In the genomic region with DNA sequence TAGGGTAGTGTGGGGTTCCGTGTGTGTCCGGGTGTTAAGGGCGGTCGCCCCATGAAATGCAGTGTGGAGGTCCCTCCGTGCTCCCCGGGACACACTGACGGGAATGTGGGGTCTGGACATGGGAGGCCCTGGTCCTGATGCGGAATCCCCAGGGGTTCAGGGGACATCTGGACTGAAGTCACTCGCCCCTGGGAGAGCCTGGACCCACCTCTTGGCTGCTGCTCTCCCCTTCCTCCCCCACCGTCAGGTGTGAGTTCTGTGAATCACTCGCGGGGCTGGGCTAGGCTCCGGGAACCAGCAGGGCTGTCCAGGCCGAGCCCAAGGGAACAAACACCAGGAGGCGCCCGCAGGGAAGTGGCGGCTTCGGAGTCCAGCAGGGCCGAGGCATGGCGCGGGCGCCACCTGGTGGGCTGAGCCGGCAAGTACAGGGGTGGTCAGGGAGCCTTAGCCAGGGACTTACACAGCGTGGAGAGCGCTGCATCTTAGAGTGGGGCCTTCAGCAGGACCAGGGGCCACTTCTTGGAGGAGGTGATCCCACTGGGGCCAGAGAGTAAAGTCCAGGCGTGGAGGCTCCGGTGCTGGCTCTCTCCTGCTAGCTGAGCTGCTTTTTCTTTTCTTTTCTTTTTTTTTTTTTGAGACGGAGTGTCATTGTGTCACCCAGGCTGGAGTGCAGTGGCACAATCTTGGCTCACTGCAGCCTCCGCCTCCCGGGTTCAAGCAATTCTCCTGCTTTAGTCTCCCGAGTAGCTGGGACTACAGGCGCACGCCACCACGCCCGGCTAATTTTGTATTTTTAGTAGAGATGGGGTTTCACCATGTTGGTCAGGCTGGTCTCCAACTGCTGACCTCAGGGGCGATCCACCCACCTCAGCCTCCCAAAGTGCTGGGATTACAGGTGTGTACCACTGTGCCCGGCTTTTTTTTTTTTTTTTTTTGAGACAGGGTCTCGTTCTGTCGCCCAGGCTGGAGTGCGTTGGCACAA, we compare ENCODE assay signal across 8 cellular contexts. TPM values are rescaled to one million over a fixed set of nuclear protein-coding genes. Genes with fewer than 3 reads are reported as not detected.
DNase-seq lines count a peak whose midpoint lies in the region; ATAC-seq and TF ChIP-seq lines count a peak whose summit lies in the region.

No MANE protein-coding gene starts in this region.

- H3K4me1 Mint-ChIP-seq in activated CD4-positive, alpha-beta memory T cell treated with anti-CD3 and anti-CD28 coated beads for 36 hours (ENCODE audit: low read depth): peaks cover 11% of the 10 kb centered on the region

- H3K9ac ChIP-seq in BLaER1: no peak overlapping the region

- H3K4me2 ChIP-seq in BLaER1: peak overlapping the region; percentile 67

- H3K4me3 ChIP-seq in BLaER1 (no peak overlapping the region), HL-60 (replicated peaks; ENCODE audit: insufficient read depth, low read length) (no peak overlapping the region), dorsolateral prefrontal cortex (peak overlapping the region in 20 of 59 donors; percentile 0 to 36 (median 16)), lung (no peak overlapping the region)

- intact Hi-C loops in activated CD4-positive, alpha-beta memory T cell treated with anti-CD3 and anti-CD28 coated beads for 36 hours (cut with micrococcal nuclease): loop anchor here (1.0 to 5.0 kb wide), 4 partner anchors 27 to 211 kb away; a partner anchor contains a TSS
- intact Hi-C loops in dorsolateral prefrontal cortex (cut with DNase I): loop anchor here in 1 of 2 donors (5.0 kb wide), 1 partner anchor 211 kb away; no protein-coding TSS in a partner anchor

- POLR2A ChIA-PET in activated CD4-positive, alpha-beta memory T cell treated with anti-CD3 and anti-CD28 coated beads for 36 hours (lab: Charles Lee): no interaction called here

- ATAC-seq in lung (ENCODE audit: insufficient read depth, low FRiP score): peak; percentile 91

- H3K9me3 ChIP-seq in BLaER1 (no peaks in the 10 kb centered on the region), lung (ENCODE audit: control insufficient read depth in 2 of 2, insufficient read depth in 1 of 2, low read length in 1 of 2) (no peaks in the 10 kb centered on the region)

- peak; percentile 87 for DNase-seq in GM19240 (ENCODE audit: insufficient read length, low spot score)
- DNase-seq in HL-60 (ENCODE audit: low read depth in 1 of 2, low spot score in 1 of 2): peak; percentile 79 to 88
- DNase-seq in NCI-H748 treated with DMSO at 0.1 percent for 48 hours (lab: John Stamatoyannopoulos, UW): peak; percentile 71
- peak; percentile 93 for DNase-seq in activated CD4-positive, alpha-beta memory T cell treated with anti-CD3 and anti-CD28 coated beads for 36 hours
- DNase-seq in dorsolateral prefrontal cortex: peak; percentile 86 to 94 (median 90)
- DNase-seq in lung (ENCODE audit: low spot score): peak; percentile 93
- peak; percentile 49 for DNase-seq in stimulated activated CD8-positive, alpha-beta memory T cell treated with anti-CD3 and anti-CD28 coated beads, Interleukin-12 subunit alpha, Interleukin-12 subunit beta, amount 100 ng/mL, for 24 hours (ENCODE audit: extremely low read depth)

- H3K27me3 ChIP-seq in BLaER1 (peaks cover 5% of the 10 kb centered on the region; the same call in 1 of the 2 replicates), HL-60 (ENCODE audit: insufficient read depth, poor library complexity, severe bottlenecking) (peaks cover 10% of the 10 kb centered on the region), dorsolateral prefrontal cortex (no peaks in the 10 kb centered on the region), lung (ENCODE audit: control insufficient read depth, insufficient read depth) (no peaks in the 10 kb centered on the region)

- H3K27ac ChIP-seq in BLaER1 (no peak overlapping the region), HL-60 (replicated peaks) (no peak overlapping the region), dorsolateral prefrontal cortex (peak overlapping the region in 12 of 59 donors; percentile 3 to 53 (median 34)), lung (ENCODE audit: low read depth in 1 of 2, low read length in 1 of 2) (no peak overlapping the region)

- no peaks in the 10 kb centered on the region for H3K36me3 ChIP-seq in BLaER1
- H3K36me3 ChIP-seq in lung (ENCODE audit: control insufficient read depth in 2 of 2, insufficient read depth in 2 of 2, low read length in 2 of 2): peaks cover 0 to 18% of the 10 kb centered on the region in 2 donors

- TF ChIP-seq CTCF in HL-60 (IDR thresholded peaks at IDR 0.05; ENCODE audit: insufficient read depth, low read length) (peak; percentile 96), dorsolateral prefrontal cortex (IDR thresholded peaks at IDR 0.05 in 54 of 56, conservative IDR thresholded peaks at IDR 0.05 in 2 of 56; ENCODE audit: low read depth in 1 of 56, partially characterized antibody in 56 of 56) (peak; percentile 74 to 100 (median 98)), lung (IDR thresholded peaks at IDR 0.05; ENCODE audit: control extremely low read depth, extremely low read depth) (peak; percentile 99)

- H3K4me3 Mint-ChIP-seq in activated CD4-positive, alpha-beta memory T cell treated with anti-CD3 and anti-CD28 coated beads for 36 hours: no peak overlapping the region

- H3K36me3 Mint-ChIP-seq in activated CD4-positive, alpha-beta memory T cell treated with anti-CD3 and anti-CD28 coated beads for 36 hours: no peaks in the 10 kb centered on the region

- WGBS in lung, 2 donors: 39 to 41% methylated on average over 39 to 40 of the region's 40 CpGs

- peaks cover 13% of the 10 kb centered on the region for H3K27me3 Mint-ChIP-seq in activated CD4-positive, alpha-beta memory T cell treated with anti-CD3 and anti-CD28 coated beads for 36 hours

- no peak overlapping the region for H3K27ac Mint-ChIP-seq in activated CD4-positive, alpha-beta memory T cell treated with anti-CD3 and anti-CD28 coated beads for 36 hours

- H3K4me1 ChIP-seq in BLaER1 (peaks cover 16% of the 10 kb centered on the region), lung (ENCODE audit: control insufficient read depth in 2 of 2, insufficient read depth in 2 of 2, low read length in 2 of 2) (no peaks in the 10 kb centered on the region)

- no peaks in the 10 kb centered on the region for H3K9me3 Mint-ChIP-seq in activated CD4-positive, alpha-beta memory T cell treated with anti-CD3 and anti-CD28 coated beads for 36 hours

- no peaks in the 10 kb centered on the region for H4K20me1 ChIP-seq in BLaER1

- CTCF ChIA-PET in activated CD4-positive, alpha-beta memory T cell treated with anti-CD3 and anti-CD28 coated beads for 36 hours (lab: Charles Lee): interaction anchor here (0.6 to 2.3 kb wide), 7 partner anchors 10 to 110 kb away, joined by 3 to 6 read pairs (median 4); no protein-coding TSS in a partner anchor

RNA-seq across cellular contexts. Expression of a gene that starts 20.1 kb away (rescaled TPM):
- total RNA-seq in activated CD4-positive, alpha-beta memory T cell treated with anti-CD3 and anti-CD28 coated beads for 36 hours: under 1 TPM; 0.52 to 0.65 TPM
- total RNA-seq in dorsolateral prefrontal cortex: 10 to 100 TPM in 42 of 120 experiments, 1 to 10 TPM in 78; 3.4 to 27.7 (median 7.9) TPM
- total RNA-seq in lung: 10 to 100 TPM; 13.4 to 31.9 TPM
- polyA plus RNA-seq in lung: 10 to 100 TPM in 1 of 2 donors, 1 to 10 TPM in 1; 6.4 to 12.8 TPM
